Comparison of ENCODE assay signal across 8 cellular contexts in genomic region chr17:28711723-28712036, GRCh38. TPM values are rescaled to one million over a fixed set of nuclear protein-coding genes. Genes with fewer than 3 reads are reported as not detected.
A peak's percentile ranks its signal among the peaks of the same experiment; 100 is the strongest.
DNase-seq lines count a peak whose midpoint lies in the region; ATAC-seq and TF ChIP-seq lines count a peak whose summit lies in the region.

A gene with protein sequence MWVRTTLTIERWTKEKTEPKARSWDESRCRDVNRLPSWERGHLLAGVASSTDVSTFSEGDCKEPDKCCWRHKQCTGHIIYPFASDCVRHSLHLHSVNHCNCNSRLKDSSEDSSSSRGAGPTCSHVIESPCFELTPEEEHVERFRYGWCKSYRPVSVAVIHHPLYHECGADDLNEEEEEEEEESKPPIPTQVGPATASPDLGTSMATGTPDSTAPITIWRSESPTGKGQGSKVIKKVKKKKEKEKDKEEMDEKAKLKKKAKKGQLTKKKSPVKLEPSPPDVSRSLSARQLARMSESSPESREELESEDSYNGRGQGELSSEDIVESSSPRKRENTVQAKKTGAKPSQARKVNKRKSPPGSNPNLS (minus strand): TSS chr17:28711888. CDS start chr17:28711660, 228 bp downstream.

- H3K36me3 ChIP-seq in lung (ENCODE audit: control insufficient read depth in 2 of 2, insufficient read depth in 2 of 2, low read length in 2 of 2) (peaks cover 0 to 2% of the 10 kb centered on the region in 2 donors), upper lobe of left lung (peaks cover 0 to 15% (median 9%) of the 10 kb centered on the region in 4 donors)

- WGBS in lung, 2 donors = 1% methylated on average over 20 of the region's 20 CpGs
- 3 to 14% methylated on average over 6 to 20 of the region's 20 CpGs for WGBS in upper lobe of left lung, 2 donors

- H3K36me3 Mint-ChIP-seq in activated T-cell treated with anti-CD3 and anti-CD28 coated beads, Interleukin-2, amount 50 U/mL, for 4 hours (ENCODE audit: insufficient read depth) = no peaks in the 10 kb centered on the region
- H3K36me3 Mint-ChIP-seq in IgD-negative memory B cell (no peaks in the 10 kb centered on the region), brain (peaks cover 23% of the 10 kb centered on the region)

- H3K9me3 Mint-ChIP-seq in activated T-cell treated with anti-CD3 and anti-CD28 coated beads, Interleukin-2, amount 50 U/mL, for 4 hours = no peaks in the 10 kb centered on the region
- no peaks in the 10 kb centered on the region for H3K9me3 Mint-ChIP-seq in IgD-negative memory B cell
- H3K9me3 Mint-ChIP-seq in brain = peaks cover 0 to 4% (median 0%) of the 10 kb centered on the region in 5 experiments

- peak; percentile 34 to 42 for ATAC-seq in activated T-cell treated with anti-CD3 and anti-CD28 coated beads, Interleukin-2, amount 50 U/mL, for 4 hours
- ATAC-seq in lung (ENCODE audit: insufficient read depth, low FRiP score) (no peak), upper lobe of left lung (ENCODE audit: low FRiP score in 2 of 2) (peak; percentile 23 to 61)

- H3K4me1 Mint-ChIP-seq in activated T-cell treated with anti-CD3 and anti-CD28 coated beads, Interleukin-2, amount 50 U/mL, for 4 hours (ENCODE audit: low read depth) = peaks cover 18% of the 10 kb centered on the region
- peaks cover 11 to 13% (median 11%) of the 10 kb centered on the region in 3 donors for H3K4me1 Mint-ChIP-seq in IgD-negative memory B cell
- peaks cover 37% of the 10 kb centered on the region for H3K4me1 Mint-ChIP-seq in brain

- TF ChIP-seq CTCF in brain (conservative IDR thresholded peaks at IDR 0.05) (no peak), lung (IDR thresholded peaks at IDR 0.05; ENCODE audit: control extremely low read depth, extremely low read depth) (no peak), upper lobe of left lung (IDR thresholded peaks at IDR 0.05) (no peak)

- H3K9me3 ChIP-seq in lung (ENCODE audit: control insufficient read depth in 2 of 2, insufficient read depth in 1 of 2, low read length in 1 of 2) = no peaks in the 10 kb centered on the region
- no peaks in the 10 kb centered on the region for H3K9me3 ChIP-seq in upper lobe of left lung

- no peaks in the 10 kb centered on the region for H3K27me3 ChIP-seq in lung (ENCODE audit: control insufficient read depth, insufficient read depth)
- no peaks in the 10 kb centered on the region for H3K27me3 ChIP-seq in upper lobe of left lung

- H3K27ac Mint-ChIP-seq in IgD-negative memory B cell = peak within 1 kb of the TSS; percentile 84 to 94 (median 94)
- peak within 1 kb of the TSS; percentile 97 to 99 (median 99) for H3K27ac Mint-ChIP-seq in brain

- no peak for TF ChIP-seq POLR2A in upper lobe of left lung (IDR thresholded peaks at IDR 0.05)

- peak within 1 kb of the TSS; percentile 84 to 90 for H3K27ac ChIP-seq in lung (ENCODE audit: low read depth in 1 of 2, low read length in 1 of 2)
- H3K27ac ChIP-seq in upper lobe of left lung = peak within 1 kb of the TSS; percentile 81 to 89 (median 84)

- no peak for TF ChIP-seq EP300 in upper lobe of left lung (IDR thresholded peaks at IDR 0.05)

- no peak for DNase-seq in activated T-cell treated with anti-CD3 and anti-CD28 coated beads, Interleukin-2, amount 50 U/mL, for 4 hours
- DNase-seq in activated T-cell treated with anti-CD3 and anti-CD28 coated beads, Interleukin-2, amount 50 U/mL, for 48 hours = no peak
- DNase-seq in lung (ENCODE audit: low spot score) (no peak), upper lobe of left lung (no peak), AG20443 (ENCODE audit: low spot score) (no peak), DMS79 treated with DMSO at 0.1 percent for 48 hours (lab: John Stamatoyannopoulos, UW) (no peak)

- peak within 1 kb of the TSS; percentile 57 for H3K4me3 ChIP-seq in lung
- peak within 1 kb of the TSS; percentile 40 to 75 (median 64) for H3K4me3 ChIP-seq in upper lobe of left lung

- H3K4me1 ChIP-seq in lung (ENCODE audit: control insufficient read depth in 2 of 2, insufficient read depth in 2 of 2, low read length in 2 of 2) (peaks cover 0 to 4% of the 10 kb centered on the region in 2 donors), upper lobe of left lung (peaks cover 18 to 33% (median 23%) of the 10 kb centered on the region in 4 donors)

- H3K27me3 Mint-ChIP-seq in activated T-cell treated with anti-CD3 and anti-CD28 coated beads, Interleukin-2, amount 50 U/mL, for 4 hours (ENCODE audit: low read depth) = peaks cover 11% of the 10 kb centered on the region
- peaks cover 3% of the 10 kb centered on the region for H3K27me3 Mint-ChIP-seq in IgD-negative memory B cell
- no peaks in the 10 kb centered on the region for H3K27me3 Mint-ChIP-seq in brain

- H3K4me3 Mint-ChIP-seq in activated T-cell treated with anti-CD3 and anti-CD28 coated beads, Interleukin-2, amount 50 U/mL, for 4 hours = peak within 1 kb of the TSS; percentile 80
- H3K4me3 Mint-ChIP-seq in IgD-negative memory B cell = peak within 1 kb of the TSS; percentile 78 to 98 (median 93)
- H3K4me3 Mint-ChIP-seq in brain = peak within 1 kb of the TSS; percentile 92 to 98 (median 96)

RNA-seq across cellular contexts. Expression of the gene that starts here (rescaled TPM):
- total RNA-seq in activated T-cell treated with anti-CD3 and anti-CD28 coated beads, Interleukin-2, amount 50 U/mL, for 4 hours = 1 to 10 TPM in 2 of 3 donors, under 1 TPM in 1; 0.83 to 1.2 (median 1.1) TPM
- polyA plus RNA-seq in IgD-negative memory B cell (2.7 TPM), brain (ENCODE audit: insufficient read depth, low read depth, low replicate concordance) (8.8 TPM), lung (1 to 10 TPM; 1.2 to 3.4 TPM)
- total RNA-seq in lung (1 to 10 TPM; 2.1 to 3.7 TPM), upper lobe of left lung (10 to 100 TPM in 2 of 6 donors, 1 to 10 TPM in 4; 1.2 to 11.5 (median 3.4) TPM)
